ENCODE assay signal across 8 cellular contexts in the genomic region with DNA sequence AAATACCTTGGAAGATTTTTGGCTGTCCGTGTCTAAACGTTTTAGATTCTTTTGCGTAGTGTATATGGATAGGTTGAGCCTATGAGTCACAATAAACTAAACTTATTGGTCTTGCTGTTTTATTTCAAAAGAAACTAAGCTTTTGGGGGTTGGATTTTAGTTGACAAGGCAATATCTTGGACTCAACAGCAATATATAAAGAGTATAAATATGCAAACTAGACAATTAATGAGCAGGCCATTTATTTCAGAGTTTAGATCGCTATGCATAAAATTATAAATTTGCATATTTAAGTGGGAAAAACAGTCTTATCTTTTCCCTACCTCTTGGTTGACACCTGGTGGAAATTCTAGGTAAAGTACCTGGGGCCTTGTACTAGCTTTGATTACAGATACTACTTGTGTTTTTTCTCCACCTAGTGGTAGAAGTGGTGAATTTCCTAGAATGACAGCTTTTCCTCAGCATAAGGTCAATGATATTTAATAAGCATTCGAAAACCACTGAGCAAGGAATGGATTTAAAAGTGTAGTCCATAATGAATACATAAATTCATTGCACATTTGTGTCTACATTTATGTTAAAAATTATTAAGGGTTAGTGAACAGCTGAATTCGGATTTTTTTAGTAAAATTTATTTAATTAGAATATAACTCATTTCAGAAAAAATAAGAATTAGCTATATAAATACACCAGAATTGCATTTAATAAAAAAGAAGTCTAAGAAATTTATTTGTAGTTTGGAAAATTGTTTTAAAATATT. TPM values are rescaled to one million over a fixed set of nuclear protein-coding genes. Genes with fewer than 3 reads are reported as not detected.
DNase-seq lines count a peak whose midpoint lies in the region; ATAC-seq lines count a peak whose summit lies in the region.

No MANE protein-coding gene starts in this region.

- no peaks in the 10 kb centered on the region for H3K36me3 ChIP-seq in stomach smooth muscle (ENCODE audit: control insufficient read depth in 2 of 2, insufficient read depth in 2 of 2, low read length in 2 of 2)

- H3K4me3 ChIP-seq in stomach smooth muscle (ENCODE audit: low read length in 2 of 2) = peak overlapping the region; percentile 79 to 95

- intact Hi-C loops in left colon (cut with DNase I, micrococcal nuclease) = loop anchor here (2.0 to 10.0 kb wide), 5 partner anchors 103 to 453 kb away; no protein-coding TSS in a partner anchor

- H3K27ac ChIP-seq in stomach smooth muscle (ENCODE audit: low read length) = peak overlapping the region; percentile 99

- H3K4me1 ChIP-seq in stomach smooth muscle (ENCODE audit: control insufficient read depth, insufficient read depth, low read length) = no peaks in the 10 kb centered on the region

- peak; percentile 17 for ATAC-seq in left colon

- H3K9ac ChIP-seq in stomach smooth muscle (ENCODE audit: low read length in 2 of 2) = peak overlapping the region in 1 of 2 donors; percentile 100

- no peaks in the 10 kb centered on the region for H3K27me3 ChIP-seq in stomach smooth muscle (ENCODE audit: control insufficient read depth in 1 of 2, insufficient read depth in 2 of 2, low read length in 2 of 2)

- peak; percentile 37 for DNase-seq in activated CD4-positive, alpha-beta T cell treated with anti-CD3 and anti-CD28 coated beads for 48 hours
- DNase-seq in activated CD4-positive, alpha-beta T cell treated with anti-CD3 and anti-CD28 coated beads for 1 hour = no peak
- peak; percentile 87 for DNase-seq in H4 (ENCODE audit: low spot score)
- peak; percentile 86 for DNase-seq in MV-4-11 (lab: John Stamatoyannopoulos, UW)
- DNase-seq in SHP77 (lab: John Stamatoyannopoulos, UW) = peak; percentile 87 to 90
- DNase-seq in central memory CD4-positive, alpha-beta T cell = peak; percentile 79
- DNase-seq in left colon = peak; percentile 27 to 51

- H3K9me3 ChIP-seq in stomach smooth muscle (ENCODE audit: control insufficient read depth in 2 of 2, low read length in 2 of 2) = no peaks in the 10 kb centered on the region

RNA-seq across cellular contexts. Expression of gene ARRDC3, which starts 1.7 kb away (rescaled TPM):
- 50.6 and 53.5 TPM in 2 replicates for total RNA-seq in H4 (2014; rRNA removed; shearing (Covaris generic))
- 10 to 100 TPM; 14.5 to 33.0 TPM for total RNA-seq in left colon
